ENCODE assay signal across 10 cellular contexts in the genomic region with DNA sequence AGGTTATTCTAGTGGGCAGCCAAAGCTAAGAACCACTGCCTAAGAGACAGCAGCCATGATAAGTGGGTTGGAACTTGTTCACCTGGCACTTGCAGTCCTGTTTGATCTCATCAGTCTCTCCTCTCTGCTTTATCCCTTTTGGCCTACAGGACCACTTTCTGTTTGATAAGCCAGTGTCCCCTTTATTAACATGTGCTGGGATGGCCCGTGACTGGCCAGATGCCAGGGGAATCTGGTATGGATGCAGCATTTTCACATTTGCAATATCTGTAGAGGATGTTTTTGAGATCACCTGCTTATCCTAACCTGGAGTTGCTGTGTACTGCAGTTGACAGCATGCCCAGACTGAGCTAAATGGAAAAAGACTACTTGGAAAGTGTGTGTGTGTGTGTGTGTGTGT. TPM values are rescaled to one million over a fixed set of nuclear protein-coding genes. Genes with fewer than 3 reads are reported as not detected.
"Had no signal": no experiment of that assay in that cellular context is flagged by ENCODE, and none has a peak within 500 bp of the region (broad histone marks: within the 10 kb centered on the region; RNA-seq: fewer than 3 reads in every experiment).

No MANE protein-coding gene starts in this region.

- H3K27ac ChIP-seq: HL-60 had no signal

- FAIRE-seq: HepG2, HTR-8/SVneo had no signal

- H3K4me3 ChIP-seq: K562 had no signal

- ATAC-seq: HepG2, K562 had no signal

- DNase-seq: IMR-90, KBM-7, KG1 had no signal

RNA-seq across cellular contexts. Expression of a gene that starts 23.6 kb away (rescaled TPM):
- total RNA-seq: HT-29, HT1080, K562 had no signal
- polyA plus RNA-seq: IgD-negative memory B cell had no signal
